17 cellular contexts compared by ENCODE assay signal in genomic region chr14:87149583-87150354, GRCh38.
DNase-seq lines count a peak whose midpoint lies in the region; ATAC-seq and TF ChIP-seq lines count a peak whose summit lies in the region.
"Had no signal": no experiment of that assay in that cellular context is flagged by ENCODE, and none has a peak within 500 bp of the region (broad histone marks: within the 10 kb centered on the region; RNA-seq: fewer than 3 reads in every experiment).

No MANE protein-coding gene starts in this region.

- peak overlapping the region; percentile 21 for H2AFZ ChIP-seq in smooth muscle cell (ENCODE audit: low read depth)

- H3F3A ChIP-seq in smooth muscle cell (ENCODE audit: low read depth), result no peaks in the 10 kb centered on the region

- peak overlapping the region; percentile 34 for H3K4me2 ChIP-seq in smooth muscle cell

- H3K4me3 ChIP-seq in NT2/D1 (ENCODE audit: insufficient read length, low read depth) (no peak overlapping the region), smooth muscle cell (no peak overlapping the region)
- H3K4me3 ChIP-seq: left lung, SJSA1, thyroid gland had no signal

- H3K79me2 ChIP-seq in smooth muscle cell (ENCODE audit: low read depth), result no peaks in the 10 kb centered on the region

- H3K27me3 ChIP-seq in NT2/D1 (ENCODE audit: insufficient read depth, insufficient read length) (no peaks in the 10 kb centered on the region), smooth muscle cell (ENCODE audit: low read depth) (no peaks in the 10 kb centered on the region)
- H3K27me3 ChIP-seq: left lung, SJSA1, thyroid gland had no signal

- DNase-seq in DMS 273 (lab: John Stamatoyannopoulos, UW; ENCODE audit: unreplicated experiment) (peak; percentile 23), DMS 273 treated with DMSO at 0.1 percent for 48 hours (lab: John Stamatoyannopoulos, UW) (no peak), NT2/D1 (ENCODE audit: low read depth, low spot score) (peak; percentile 60), fibroblast of the conjunctiva (ENCODE audit: low read depth) (peak; percentile 56), smooth muscle cell (lab: John Stamatoyannopoulos, UW; ENCODE audit: unreplicated experiment) (no peak), NCI-H2196 treated with DMSO at 0.1 percent for 48 hours (lab: John Stamatoyannopoulos, UW; ENCODE audit: unreplicated experiment) (no peak)
- DNase-seq: activated CD8-positive, alpha-beta memory T cell treated with anti-CD3 and anti-CD28 coated beads, Interleukin-2, amount 50 U/mL, for 48 hours; foreskin melanocyte; GOT3; NCI-H1092; thyroid gland had no signal

- H3K4me1 ChIP-seq in NT2/D1 (ENCODE audit: insufficient read depth, insufficient read length) (no peaks in the 10 kb centered on the region), smooth muscle cell (ENCODE audit: low read depth) (peaks cover 8% of the 10 kb centered on the region)
- H3K4me1 ChIP-seq: left lung, SJSA1, thyroid gland had no signal

- peak overlapping the region; percentile 32 for H3K27ac ChIP-seq in smooth muscle cell (ENCODE audit: low read depth)
- H3K27ac ChIP-seq: 22Rv1, left lung, SJSA1, thyroid gland, VCaP had no signal

- H3K36me3 ChIP-seq in NT2/D1 (ENCODE audit: insufficient read depth, insufficient read length, low read length) (no peaks in the 10 kb centered on the region), smooth muscle cell (ENCODE audit: low read depth) (no peaks in the 10 kb centered on the region)
- H3K36me3 ChIP-seq: left lung, SJSA1, thyroid gland had no signal

- H3K9me3 ChIP-seq in NT2/D1 (ENCODE audit: insufficient read depth, low read length) (peaks cover 5% of the 10 kb centered on the region; the same call in 1 of the 2 replicates), smooth muscle cell (replicated peaks; ENCODE audit: low read depth) (no peaks in the 10 kb centered on the region)
- H3K9me3 ChIP-seq: left lung, SJSA1, thyroid gland had no signal

- 24% methylated on average over 6 of the region's 6 CpGs for WGBS in smooth muscle cell (ENCODE audit: low lambda C conversion rate)

- H3K9ac ChIP-seq in NT2/D1 (ENCODE audit: insufficient read length, low read depth), result peak overlapping the region; percentile 17
- no peak overlapping the region for H3K9ac ChIP-seq in smooth muscle cell (ENCODE audit: low read depth)

- no peaks in the 10 kb centered on the region for H4K20me1 ChIP-seq in smooth muscle cell (ENCODE audit: low read depth)

- no peak for TF ChIP-seq CTCF in smooth muscle cell (IDR thresholded peaks at IDR 0.05; ENCODE audit: borderline replicate concordance, insufficient read depth, poor library complexity, severe bottlenecking)

- ATAC-seq in GM19397 (IDR thresholded peaks at IDR 0.05; ENCODE audit: unreplicated experiment) (no peak), GM19328 (IDR thresholded peaks at IDR 0.05; ENCODE audit: unreplicated experiment) (no peak)
- ATAC-seq: left lung had no signal

Comparison
In these comparisons a context has a peak if more than half of its experiments do, and no peak if none do; other contexts are left out.
1. DNase-seq: peak in DMS 273 (single experiment), NT2/D1 (single experiment) and fibroblast of the conjunctiva (single experiment); none in DMS 273 treated with DMSO at 0.1 percent for 48 hours (single experiment), smooth muscle cell (single experiment) and NCI-H2196 treated with DMSO at 0.1 percent for 48 hours (single experiment).